Comparison of ENCODE assay signal across 1 cellular context in genomic region chr6:79946773-79947190, GRCh38.
TF ChIP-seq lines count a peak whose summit lies in the region.

No MANE protein-coding gene starts in this region.

TF ChIP-seq in HepG2, 621 proteins besides CTCF, POLR2A, EP300 and RAD21 (continued from another document):
- TF ChIP-seq TMF1 (CRISPR knock-in tag; IDR thresholded peaks at IDR 0.05; ENCODE audit: low read depth) (no peak), JDP2 (CRISPR knock-in tag; IDR thresholded peaks at IDR 0.05; ENCODE audit: borderline replicate concordance) (no peak), ZNF678 (CRISPR knock-in tag; IDR thresholded peaks at IDR 0.05) (0 out of 2 replicates have a peak, but pooled peaks have one; percentile 51), JUND (CRISPR knock-in tag; IDR thresholded peaks at IDR 0.05) (no peak), ZFP91 (CRISPR knock-in tag; IDR thresholded peaks at IDR 0.05; ENCODE audit: borderline replicate concordance) (peak; percentile 20; the same call in 1 of the 2 replicates), ZNF782 (CRISPR knock-in tag; IDR thresholded peaks at IDR 0.05; ENCODE audit: borderline replicate concordance) (0 out of 2 replicates have a peak, but pooled peaks have one; percentile 23), CHD4 (IDR thresholded peaks at IDR 0.05; ENCODE audit: borderline replicate concordance, low read length) (no peak)
- TF ChIP-seq, protein P1, sequence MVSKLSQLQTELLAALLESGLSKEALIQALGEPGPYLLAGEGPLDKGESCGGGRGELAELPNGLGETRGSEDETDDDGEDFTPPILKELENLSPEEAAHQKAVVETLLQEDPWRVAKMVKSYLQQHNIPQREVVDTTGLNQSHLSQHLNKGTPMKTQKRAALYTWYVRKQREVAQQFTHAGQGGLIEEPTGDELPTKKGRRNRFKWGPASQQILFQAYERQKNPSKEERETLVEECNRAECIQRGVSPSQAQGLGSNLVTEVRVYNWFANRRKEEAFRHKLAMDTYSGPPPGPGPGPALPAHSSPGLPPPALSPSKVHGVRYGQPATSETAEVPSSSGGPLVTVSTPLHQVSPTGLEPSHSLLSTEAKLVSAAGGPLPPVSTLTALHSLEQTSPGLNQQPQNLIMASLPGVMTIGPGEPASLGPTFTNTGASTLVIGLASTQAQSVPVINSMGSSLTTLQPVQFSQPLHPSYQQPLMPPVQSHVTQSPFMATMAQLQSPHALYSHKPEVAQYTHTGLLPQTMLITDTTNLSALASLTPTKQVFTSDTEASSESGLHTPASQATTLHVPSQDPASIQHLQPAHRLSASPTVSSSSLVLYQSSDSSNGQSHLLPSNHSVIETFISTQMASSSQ (IDR thresholded peaks at IDR 0.05; ENCODE audit: low read depth), result no peak
- TF ChIP-seq, protein P1 (CRISPR knock-in tag; IDR thresholded peaks at IDR 0.05; ENCODE audit: borderline replicate concordance), result 0 out of 2 replicates have a peak, but pooled peaks have one; percentile 20
